In genomic region chr6:158487495-158487894, GRCh38 we compare ENCODE assay signal across 16 cellular contexts.
DNase-seq lines count a peak whose midpoint lies in the region; ATAC-seq and TF ChIP-seq lines count a peak whose summit lies in the region.
"Had no signal": no experiment of that assay in that cellular context is flagged by ENCODE, and none has a peak within 500 bp of the region (broad histone marks: within the 10 kb centered on the region; RNA-seq: fewer than 3 reads in every experiment).

No MANE protein-coding gene starts in this region.

- H3K4me3 ChIP-seq in dorsolateral prefrontal cortex, result no peak overlapping the region
- H3K4me3 ChIP-seq: cardiac muscle cell, GM12878, right lobe of liver had no signal

- no peaks in the 10 kb centered on the region for H3K27me3 ChIP-seq in dorsolateral prefrontal cortex
- H3K27me3 ChIP-seq: BE2C, cardiac muscle cell, right lobe of liver had no signal

- no peaks in the 10 kb centered on the region for H3K27me3 Mint-ChIP-seq in nephron (ENCODE audit: low read depth)
- H3K27me3 Mint-ChIP-seq in activated CD8-positive, alpha-beta T cell treated with anti-CD3 and anti-CD28 coated beads for 36 hours, result no peaks in the 10 kb centered on the region
- H3K27me3 Mint-ChIP-seq: activated naive CD4-positive, alpha-beta T cell treated with anti-CD3 and anti-CD28 coated beads, Interleukin-2, amount 50 U/mL, for 24 hours had no signal

- H3K36me3 Mint-ChIP-seq in nephron (ENCODE audit: low read depth), result peaks cover 55% of the 10 kb centered on the region
- peaks cover 3% of the 10 kb centered on the region for H3K36me3 Mint-ChIP-seq in activated CD8-positive, alpha-beta T cell treated with anti-CD3 and anti-CD28 coated beads for 36 hours (ENCODE audit: low read depth)

- DNase-seq in EL (peak; percentile 38), RPMI7951 (ENCODE audit: low read depth) (peak; percentile 37), dorsolateral prefrontal cortex (no peak), amygdala (lab: John Stamatoyannopoulos, UW) (no peak)
- DNase-seq in stimulated activated CD4-positive, alpha-beta T cell treated with anti-CD3 and anti-CD28 coated beads, Interleukin-15, amount 100 ng/mL, for 24 hours, result no peak
- DNase-seq in activated CD8-positive, alpha-beta T cell treated with anti-CD3 and anti-CD28 coated beads for 36 hours, result no peak
- DNase-seq: BE2C, GDM1, NCI-H2029 treated with DMSO at 0.1 percent for 48 hours, right lobe of liver, substantia nigra had no signal

- H3K4me1 Mint-ChIP-seq in nephron, result no peaks in the 10 kb centered on the region
- H3K4me1 Mint-ChIP-seq in activated CD8-positive, alpha-beta T cell treated with anti-CD3 and anti-CD28 coated beads for 36 hours (ENCODE audit: low read depth), result peaks cover 11% of the 10 kb centered on the region

- no peak for TF ChIP-seq CTCF in dorsolateral prefrontal cortex (IDR thresholded peaks at IDR 0.05 in 54 of 56, conservative IDR thresholded peaks at IDR 0.05 in 2 of 56; ENCODE audit: low read depth in 1 of 56, partially characterized antibody in 56 of 56)
- no peak for TF ChIP-seq CTCF in nephron (IDR thresholded peaks at IDR 0.05; ENCODE audit: unreplicated experiment in 3 of 3)
- no peak for TF ChIP-seq CTCF in activated CD8-positive, alpha-beta T cell treated with anti-CD3 and anti-CD28 coated beads for 36 hours (IDR thresholded peaks at IDR 0.05)

- H3K27ac ChIP-seq in dorsolateral prefrontal cortex, result peak overlapping the region in 51 of 59 donors; percentile 3 to 80 (median 51)
- H3K27ac ChIP-seq: cardiac muscle cell, right lobe of liver had no signal

- H3K4me3 Mint-ChIP-seq in nephron, result no peak overlapping the region
- no peak overlapping the region for H3K4me3 Mint-ChIP-seq in activated CD8-positive, alpha-beta T cell treated with anti-CD3 and anti-CD28 coated beads for 36 hours
- H3K4me3 Mint-ChIP-seq: activated naive CD4-positive, alpha-beta T cell treated with anti-CD3 and anti-CD28 coated beads, Interleukin-2, amount 50 U/mL, for 24 hours had no signal

- POLR2A ChIA-PET in activated CD8-positive, alpha-beta T cell treated with anti-CD3 and anti-CD28 coated beads for 36 hours (lab: Charles Lee), result interaction anchor here (0.7 to 1.0 kb wide), 3 partner anchors 24 to 229 kb away, joined by 3 read pairs; no protein-coding TSS in a partner anchor

- H3K9me3 Mint-ChIP-seq in nephron, result no peaks in the 10 kb centered on the region
- H3K9me3 Mint-ChIP-seq in activated CD8-positive, alpha-beta T cell treated with anti-CD3 and anti-CD28 coated beads for 36 hours, result no peaks in the 10 kb centered on the region
- H3K9me3 Mint-ChIP-seq: activated naive CD4-positive, alpha-beta T cell treated with anti-CD3 and anti-CD28 coated beads, Interleukin-2, amount 50 U/mL, for 24 hours had no signal

- CTCF ChIA-PET in activated CD8-positive, alpha-beta T cell treated with anti-CD3 and anti-CD28 coated beads for 36 hours (lab: Charles Lee), result no interaction called here

- peak overlapping the region in 2 of 3 experiments; percentile 33 to 42 for H3K27ac Mint-ChIP-seq in nephron
- no peak overlapping the region for H3K27ac Mint-ChIP-seq in activated CD8-positive, alpha-beta T cell treated with anti-CD3 and anti-CD28 coated beads for 36 hours
- H3K27ac Mint-ChIP-seq: activated naive CD4-positive, alpha-beta T cell treated with anti-CD3 and anti-CD28 coated beads, Interleukin-2, amount 50 U/mL, for 24 hours had no signal

- no peak for ATAC-seq in HG03039 (IDR thresholded peaks at IDR 0.05; ENCODE audit: unreplicated experiment)
- ATAC-seq in activated CD8-positive, alpha-beta T cell treated with anti-CD3 and anti-CD28 coated beads for 36 hours, result no peak
- ATAC-seq: GM12878, right lobe of liver had no signal

- intact Hi-C loops in dorsolateral prefrontal cortex (cut with DNase I), result no loop called here
- intact Hi-C loops in activated CD8-positive, alpha-beta T cell treated with anti-CD3 and anti-CD28 coated beads for 36 hours (cut with micrococcal nuclease), result no loop called here

Comparison
In these comparisons a context has a peak if more than half of its experiments do, and no peak if none do; other contexts are left out.
1. DNase-seq: peak in EL (single experiment) and RPMI7951 (single experiment); none in dorsolateral prefrontal cortex (0 of 10), amygdala (0 of 56), stimulated activated CD4-positive, alpha-beta T cell treated with anti-CD3 and anti-CD28 coated beads, Interleukin-15, amount 100 ng/mL, for 24 hours (single experiment) and activated CD8-positive, alpha-beta T cell treated with anti-CD3 and anti-CD28 coated beads for 36 hours (single experiment).